In genomic region chr1:94919241-94920030, GRCh38 we compare ENCODE assay signal across 11 cellular contexts. TPM values are rescaled to one million over a fixed set of nuclear protein-coding genes. Genes with fewer than 3 reads are reported as not detected.
A peak's percentile ranks its signal among the peaks of the same experiment; 100 is the strongest.
DNase-seq lines count a peak whose midpoint lies in the region; ATAC-seq and TF ChIP-seq lines count a peak whose summit lies in the region.
"Had no signal": no experiment of that assay in that cellular context is flagged by ENCODE, and none has a peak within 500 bp of the region (broad histone marks: within the 10 kb centered on the region; RNA-seq: fewer than 3 reads in every experiment).

No MANE protein-coding gene starts in this region.

- H3K27ac ChIP-seq in HEK293 (ENCODE audit: extremely low read depth, low read depth, low read length) (no peak overlapping the region), cardiac muscle cell (peak overlapping the region; percentile 16), skin epidermis (peak overlapping the region in 11 of 21 experiments; percentile 2 to 44 (median 18))

- ATAC-seq in SK-N-SH treated with all-trans-retinoic acid at 6 μM for 48 hours = peak; percentile 41

- CTCF ChIA-PET in HEK293 (lab: Yijun Ruan, JAX) (interaction anchor here (0.7 to 1.7 kb wide), 5 partner anchors 30 to 321 kb away, joined by 3 to 7 read pairs (median 4); no protein-coding TSS in a partner anchor), GM10248 (lab: Yijun Ruan, JAX) (interaction anchor here (1.0 to 1.5 kb wide), 3 partner anchors 8 to 16 kb away, joined by 3 to 6 read pairs (median 3); no protein-coding TSS in a partner anchor)

- DNase-seq in cardiac muscle cell (ENCODE audit: low read depth in 1 of 2, low spot score in 1 of 2) (no peak), C1 segment of cervical spinal cord (lab: John Stamatoyannopoulos, UW) (no peak), NCI-H1694 treated with DMSO at 0.1 percent for 48 hours (lab: John Stamatoyannopoulos, UW) (no peak), NCI-H1930 (lab: John Stamatoyannopoulos, UW) (no peak), GM10248 (ENCODE audit: extremely low spot score) (no peak)
- DNase-seq: CD4-positive, alpha-beta memory T cell; nucleus accumbens; T-helper 2 cell had no signal

- H3K36me3 ChIP-seq in HEK293 (ENCODE audit: control insufficient read depth in 2 of 2, insufficient read depth in 1 of 2, low read length in 2 of 2) = no peaks in the 10 kb centered on the region
- H3K36me3 ChIP-seq in cardiac muscle cell = no peaks in the 10 kb centered on the region

- H3K9me3 ChIP-seq in HEK293 (ENCODE audit: control insufficient read depth, insufficient read depth, low read depth, low read length) (no peaks in the 10 kb centered on the region), cardiac muscle cell (ENCODE audit: low read depth) (no peaks in the 10 kb centered on the region)

- H3K27me3 ChIP-seq in cardiac muscle cell = no peaks in the 10 kb centered on the region

- no peak overlapping the region for H3K4me3 ChIP-seq in HEK293 (ENCODE audit: low read depth, low read length)
- no peak overlapping the region for H3K4me3 ChIP-seq in cardiac muscle cell
- H3K4me3 ChIP-seq in skin epidermis = no peak overlapping the region

- TF ChIP-seq CTCF in HEK293 (tag by site-specific recombination; IDR thresholded peaks at IDR 0.05) (no peak), cardiac muscle cell (IDR thresholded peaks at IDR 0.05; ENCODE audit: low read depth, low read length) (no peak), GM10248 (IDR thresholded peaks at IDR 0.05; ENCODE audit: control extremely low read depth, extremely low read depth, low read depth, missing control alignments) (no peak)

- H3K4me1 ChIP-seq in HEK293 (ENCODE audit: control insufficient read depth, insufficient read depth, low read length) = peaks cover 18% of the 10 kb centered on the region
- H3K4me1 ChIP-seq in cardiac muscle cell (ENCODE audit: low read depth) = peaks cover 18% of the 10 kb centered on the region

- POLR2A ChIA-PET in HEK293 (lab: Yijun Ruan, JAX) (no interaction called here), GM10248 (lab: Yijun Ruan, JAX) (no interaction called here)

TF ChIP-seq in HEK293, 187 proteins besides CTCF, POLR2A, EP300 and RAD21 (continues in another document):
- TF ChIP-seq ZNF2 (tag by site-specific recombination; IDR thresholded peaks at IDR 0.05) (no peak), ZNF670 (tag by site-specific recombination; IDR thresholded peaks at IDR 0.05; ENCODE audit: low read depth) (no peak), EGR2 (tag by site-specific recombination; IDR thresholded peaks at IDR 0.05; ENCODE audit: low read depth) (peak; percentile 51), ZFHX2 (tag by site-specific recombination; conservative IDR thresholded peaks at IDR 0.05) (peak; percentile 72), SP2 (tag by site-specific recombination; IDR thresholded peaks at IDR 0.05) (peak; percentile 20; the same call in 1 of the 2 replicates), ZNF529 (tag by site-specific recombination; IDR thresholded peaks at IDR 0.05; ENCODE audit: insufficient replicate concordance) (no peak), ZNF677 (tag by site-specific recombination; IDR thresholded peaks at IDR 0.05) (no peak), SCRT2 (tag by site-specific recombination; IDR thresholded peaks at IDR 0.05) (no peak), ZNF274 (IDR thresholded peaks at IDR 0.05; ENCODE audit: low read length) (no peak), ZNF274 (tag by site-specific recombination; IDR thresholded peaks at IDR 0.05; ENCODE audit: borderline replicate concordance) (no peak), ZNF580 (tag by site-specific recombination; IDR thresholded peaks at IDR 0.05) (no peak), ZBTB44 (tag by site-specific recombination; IDR thresholded peaks at IDR 0.05) (no peak)

TF ChIP-seq in SK-N-SH treated with all-trans-retinoic acid at 6 μM for 48 hours, 23 proteins besides CTCF, POLR2A, EP300 and RAD21:
- TF ChIP-seq RARB (CRISPR knock-in tag; IDR thresholded peaks at IDR 0.05) = no peak
- no peak for TF ChIP-seq SNAI2 (CRISPR knock-in tag; IDR thresholded peaks at IDR 0.05)
- no peak for TF ChIP-seq ZNF565 (CRISPR knock-in tag; conservative IDR thresholded peaks at IDR 0.05; ENCODE audit: low read depth)
- no peak for TF ChIP-seq PATZ1 (CRISPR knock-in tag; IDR thresholded peaks at IDR 0.05; ENCODE audit: borderline replicate concordance)
- no peak for TF ChIP-seq ZNF8 (CRISPR knock-in tag; IDR thresholded peaks at IDR 0.05)

RNA-seq across cellular contexts. Expression of gene CNN3, which starts 7.5 kb away (rescaled TPM):
- 101 and 108 TPM in 2 replicates for total RNA-seq in cardiac muscle cell
- polyA plus RNA-seq in cardiac muscle cell = 135 and 156 TPM in 2 replicates
